1 cellular context compared by ENCODE assay signal in genomic region chr2:61670591-61671503, GRCh38.
TF ChIP-seq lines count a peak whose summit lies in the region.

No MANE protein-coding gene starts in this region.

TF ChIP-seq in GM23338, 12 proteins besides CTCF, POLR2A, EP300 and RAD21 (continued from another document):
- TF ChIP-seq REST (IDR thresholded peaks at IDR 0.05; ENCODE audit: unreplicated experiment) = no peak
- no peak for TF ChIP-seq JUNB (IDR thresholded peaks at IDR 0.05; ENCODE audit: unreplicated experiment)
- TF ChIP-seq ZNF114 (CRISPR knock-in tag; IDR thresholded peaks at IDR 0.05) = no peak
- no peak for TF ChIP-seq POLR2AphosphoS5 (IDR thresholded peaks at IDR 0.05; ENCODE audit: low read depth)
TF ChIP-seq in GM23338: peak in this region for 0.
